In genomic region chr12:14387472-14387871, GRCh38 we compare ENCODE assay signal across 12 cellular contexts. TPM values are rescaled to one million over a fixed set of nuclear protein-coding genes. Genes with fewer than 3 reads are reported as not detected.
A peak's percentile ranks its signal among the peaks of the same experiment; 100 is the strongest.
DNase-seq lines count a peak whose midpoint lies in the region; ATAC-seq, FAIRE-seq and TF ChIP-seq lines count a peak whose summit lies in the region.
"Had no signal": no experiment of that assay in that cellular context is flagged by ENCODE, and none has a peak within 500 bp of the region (broad histone marks: within the 10 kb centered on the region; RNA-seq: fewer than 3 reads in every experiment).

No MANE protein-coding gene starts in this region.

- H3K36me3 Mint-ChIP-seq in activated T-helper 17 cell treated with anti-CD3 and anti-CD28 coated beads, Interleukin-2, amount 50 U/mL, for 72 hours (ENCODE audit: low read depth), result peaks cover 62% of the 10 kb centered on the region

- H3K4me3 ChIP-seq in HepG2 (replicated peaks in 1 of 3; ENCODE audit: insufficient read depth in 1 of 3, low read depth in 2 of 3, low read length in 3 of 3) (no peak overlapping the region), right lobe of liver (no peak overlapping the region), muscle layer of duodenum (ENCODE audit: low read depth in 1 of 2, low read length in 2 of 2) (peak overlapping the region in 1 of 2 donors; percentile 12), uterus (no peak overlapping the region)
- H3K4me3 ChIP-seq: prostate gland had no signal

- in situ Hi-C loops in HepG2 (cut with HindIII; ENCODE audit: extremely low pct_ligation_motif_present, low pct_unique_long_range_greater_than_20kb), result loop anchor here (5.0 kb wide), 1 partner anchor 130 kb away; no protein-coding TSS in a partner anchor

- peak overlapping the region; percentile 55; the same call in 1 of the 2 replicates for H3K4me2 ChIP-seq in HepG2 (ENCODE audit: low read depth, low read length)

- 95% methylated on average over 1 of the region's 1 CpG for WGBS in HepG2 (ENCODE audit: low lambda C conversion rate)
- 0% methylated on average over 1 of the region's 1 CpG for WGBS in right lobe of liver (ENCODE audit: insufficient coverage, low coverage, low lambda C conversion rate, missing lambda C conversion rate)

- H3K4me1 Mint-ChIP-seq in activated T-helper 17 cell treated with anti-CD3 and anti-CD28 coated beads, Interleukin-2, amount 50 U/mL, for 72 hours, result peaks cover 37% of the 10 kb centered on the region

- no peak for FAIRE-seq in HepG2 (lab: Jason Lieb, UNC)

- peak overlapping the region; percentile 99 for H3K4me3 Mint-ChIP-seq in activated T-helper 17 cell treated with anti-CD3 and anti-CD28 coated beads, Interleukin-2, amount 50 U/mL, for 72 hours

- H3K9me3 ChIP-seq in HepG2 (ENCODE audit: low read length) (no peaks in the 10 kb centered on the region), right lobe of liver (no peaks in the 10 kb centered on the region), muscle layer of duodenum (ENCODE audit: control insufficient read depth in 1 of 2, low read length in 2 of 2) (no peaks in the 10 kb centered on the region), uterus (no peaks in the 10 kb centered on the region)
- H3K9me3 ChIP-seq: prostate gland had no signal

- H3K4me1 ChIP-seq in HepG2 (ENCODE audit: insufficient read depth, low read length), result peaks cover 11% of the 10 kb centered on the region; the same call in 1 of the 2 replicates
- peaks cover 0 to 50% (median 5%) of the 10 kb centered on the region in 4 donors for H3K4me1 ChIP-seq in right lobe of liver
- peaks cover 5 to 28% of the 10 kb centered on the region in 2 donors for H3K4me1 ChIP-seq in muscle layer of duodenum (ENCODE audit: control insufficient read depth in 1 of 2, insufficient read depth in 2 of 2, low read length in 2 of 2)
- H3K4me1 ChIP-seq in uterus, result no peaks in the 10 kb centered on the region
- H3K4me1 ChIP-seq: prostate gland had no signal

- H3K9ac ChIP-seq in HepG2 (ENCODE audit: insufficient read depth, low read depth, low read length), result no peak overlapping the region

- TF ChIP-seq CTCF in HepG2 (CRISPR knock-in tag; IDR thresholded peaks at IDR 0.05) (no peak), right lobe of liver (IDR thresholded peaks at IDR 0.05) (no peak), uterus (IDR thresholded peaks at IDR 0.05) (no peak)

- no peaks in the 10 kb centered on the region for H3K9me3 Mint-ChIP-seq in activated T-helper 17 cell treated with anti-CD3 and anti-CD28 coated beads, Interleukin-2, amount 50 U/mL, for 72 hours

- peak overlapping the region; percentile 94 for H3K27ac Mint-ChIP-seq in activated T-helper 17 cell treated with anti-CD3 and anti-CD28 coated beads, Interleukin-2, amount 50 U/mL, for 72 hours

- no TSS peak for BruUV-seq in HepG2 (replicated peaks; lab: Mats Ljungman, UMichigan)

- DNase-seq in HepG2 (ENCODE audit: low spot score) (no peak), right lobe of liver (no peak), uterus (no peak), NCI-H2171 (lab: John Stamatoyannopoulos, UW) (no peak), NCI-H524 treated with DMSO at 0.1 percent for 48 hours (lab: John Stamatoyannopoulos, UW) (no peak)
- DNase-seq: activated CD4-positive, alpha-beta T cell treated with anti-CD3 and anti-CD28 coated beads for 48 hours; H7; MM.1S had no signal

- TF ChIP-seq RAD21 in HepG2 (CRISPR knock-in tag; IDR thresholded peaks at IDR 0.05), result no peak

- H3K27me3 ChIP-seq in HepG2 (ENCODE audit: control insufficient read depth in 1 of 2, insufficient read depth in 2 of 2, low read length in 2 of 2) (no peaks in the 10 kb centered on the region), right lobe of liver (no peaks in the 10 kb centered on the region), muscle layer of duodenum (ENCODE audit: low read depth, low read length) (no peaks in the 10 kb centered on the region), uterus (no peaks in the 10 kb centered on the region)

- H3K79me2 ChIP-seq in HepG2 (ENCODE audit: insufficient read depth, low read length), result peaks cover 19% of the 10 kb centered on the region

- intact Hi-C loops in HepG2 (cut with micrococcal nuclease; ENCODE audit: unreplicated experiment), result no loop called here
- intact Hi-C loops in right lobe of liver (cut with DNase I), result no loop called here
- intact Hi-C loops in uterus (cut with DNase I; ENCODE audit: low total_unique reads), result loop anchor here (5.0 kb wide), 1 partner anchor 130 kb away; no protein-coding TSS in a partner anchor

- H3K36me3 ChIP-seq in HepG2 (replicated peaks in 1 of 2; ENCODE audit: control insufficient read depth in 1 of 2, insufficient read depth in 2 of 2, low read length in 2 of 2) (no peaks in the 10 kb centered on the region), right lobe of liver (no peaks in the 10 kb centered on the region), muscle layer of duodenum (ENCODE audit: control insufficient read depth in 1 of 2, insufficient read depth in 2 of 2, low read length in 2 of 2) (no peaks in the 10 kb centered on the region), uterus (no peaks in the 10 kb centered on the region)
- H3K36me3 ChIP-seq: prostate gland had no signal

- POLR2A ChIA-PET in HepG2 (lab: Yijun Ruan, JAX), result no interaction called here

- no peak overlapping the region for H2AFZ ChIP-seq in HepG2 (ENCODE audit: low read length)

- CTCF ChIA-PET in HepG2 (lab: Yijun Ruan, JAX; ENCODE audit: low intra/inter-chr PET ratio, low total read pairs), result no interaction called here

- no peaks in the 10 kb centered on the region for H3K27me3 Mint-ChIP-seq in activated T-helper 17 cell treated with anti-CD3 and anti-CD28 coated beads, Interleukin-2, amount 50 U/mL, for 72 hours

- H4K20me1 ChIP-seq in HepG2 (ENCODE audit: insufficient read depth, low read length), result no peaks in the 10 kb centered on the region

- no peak for ATAC-seq in HepG2
- ATAC-seq in right lobe of liver, result no peak
- ATAC-seq in activated T-helper 17 cell treated with anti-CD3 and anti-CD28 coated beads, Interleukin-2, amount 50 U/mL, for 72 hours (replicated peaks), result no peak
- no peak for ATAC-seq in HG03025 (IDR thresholded peaks at IDR 0.05; ENCODE audit: low FRiP score, unreplicated experiment)

- no peak for TF ChIP-seq EP300 in HepG2 (IDR thresholded peaks at IDR 0.05; ENCODE audit: low read depth in 2 of 2, low read length in 2 of 2)
- no peak for TF ChIP-seq EP300 in HepG2 (CRISPR knock-in tag; IDR thresholded peaks at IDR 0.05; ENCODE audit: borderline replicate concordance)

- TF ChIP-seq POLR2A in HepG2 (IDR thresholded peaks at IDR 0.05; ENCODE audit: insufficient read depth in 1 of 2, low read depth in 2 of 2, low read length in 2 of 2) (no peak), right lobe of liver (IDR thresholded peaks at IDR 0.05) (no peak), uterus (IDR thresholded peaks at IDR 0.05) (no peak)

- H3K27ac ChIP-seq in HepG2 (ENCODE audit: extremely low read length, insufficient read depth, low read length), result no peak overlapping the region
- H3K27ac ChIP-seq in right lobe of liver, result peak overlapping the region in 1 of 3 donors; percentile 60
- peak overlapping the region; percentile 67 for H3K27ac ChIP-seq in muscle layer of duodenum (ENCODE audit: low read length)
- no peak overlapping the region for H3K27ac ChIP-seq in uterus
- H3K27ac ChIP-seq: prostate gland had no signal

TF ChIP-seq in HepG2, 621 proteins besides CTCF, POLR2A, EP300 and RAD21 (continues in another document):
- no peak for TF ChIP-seq NFE2L2 (IDR thresholded peaks at IDR 0.05; ENCODE audit: low read length)
- peak; percentile 85 for TF ChIP-seq MAFF (IDR thresholded peaks at IDR 0.05; ENCODE audit: low read depth, low read length)
- no peak for TF ChIP-seq ESRRA (CRISPR knock-in tag; IDR thresholded peaks at IDR 0.05; ENCODE audit: low read depth)
- TF ChIP-seq ZNF12 (CRISPR knock-in tag; IDR thresholded peaks at IDR 0.05), result no peak
- TF ChIP-seq MAFK (conservative IDR thresholded peaks at IDR 0.05 in 1 of 2, IDR thresholded peaks at IDR 0.05 in 1 of 2; ENCODE audit: low read length in 2 of 2), result peak; percentile 86 to 89
- TF ChIP-seq, protein P1, sequence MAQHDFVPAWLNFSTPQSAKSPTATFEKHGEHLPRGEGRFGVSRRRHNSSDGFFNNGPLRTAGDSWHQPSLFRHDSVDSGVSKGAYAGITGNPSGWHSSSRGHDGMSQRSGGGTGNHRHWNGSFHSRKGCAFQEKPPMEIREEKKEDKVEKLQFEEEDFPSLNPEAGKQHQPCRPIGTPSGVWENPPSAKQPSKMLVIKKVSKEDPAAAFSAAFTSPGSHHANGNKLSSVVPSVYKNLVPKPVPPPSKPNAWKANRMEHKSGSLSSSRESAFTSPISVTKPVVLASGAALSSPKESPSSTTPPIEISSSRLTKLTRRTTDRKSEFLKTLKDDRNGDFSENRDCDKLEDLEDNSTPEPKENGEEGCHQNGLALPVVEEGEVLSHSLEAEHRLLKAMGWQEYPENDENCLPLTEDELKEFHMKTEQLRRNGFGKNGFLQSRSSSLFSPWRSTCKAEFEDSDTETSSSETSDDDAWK (CRISPR knock-in tag; IDR thresholded peaks at IDR 0.05), result no peak

RNA-seq across cellular contexts. Expression of gene ATF7IP, which starts 22.0 kb away (rescaled TPM):
- 11.8 and 15.2 TPM in 2 replicates for total RNA-seq in HepG2 (2016; rRNA removed; fragmentation: Illumina TruSeq; extraction: Trizol)
- 13.2 and 15.0 TPM in 2 replicates for total RNA-seq in HepG2 (2016; cell fraction: cytosol; rRNA removed; fragmentation: Illumina TruSeq; extraction: Trizol; ENCODE audit: low read depth)
- 7.3 and 14.4 TPM in 2 replicates for total RNA-seq in HepG2 (2016; cell fraction: insoluble cytoplasmic fraction; rRNA removed; fragmentation: Illumina TruSeq; extraction: Trizol)
- 15.8 and 17.6 TPM in 2 replicates for total RNA-seq in HepG2 (2016; cell fraction: membrane; rRNA removed; fragmentation: Illumina TruSeq; extraction: Trizol)
- total RNA-seq in HepG2 (2016; cell fraction: nucleus; rRNA removed; fragmentation: Illumina TruSeq; extraction: Trizol), result 12.9 and 14.6 TPM in 2 replicates
- polyA plus RNA-seq in HepG2 (2011; rRNA removed), result 1.5 and 1.8 TPM in 2 replicates
- 0.78 and 0.96 TPM in 2 replicates for polyA plus RNA-seq in HepG2 (2011; cell fraction: cytosol; rRNA removed)
- polyA plus RNA-seq in HepG2 (2011; cell fraction: nucleus; rRNA removed), result 1.6 and 1.9 TPM in 2 replicates
- 1.4 and 4.3 TPM in 2 replicates for polyA plus RNA-seq in HepG2 (2012)
- 0.19 and 0.22 TPM in 2 replicates for polyA plus RNA-seq in HepG2 (2016; cell fraction: cytosol; fragmentation: Illumina TruSeq; extraction: Trizol; ENCODE audit: low read depth)
- polyA plus RNA-seq in HepG2 (2016; cell fraction: insoluble cytoplasmic fraction; fragmentation: Illumina TruSeq; extraction: Trizol; ENCODE audit: low read depth), result 5.7 and 6.5 TPM in 2 replicates
- polyA plus RNA-seq in HepG2 (2016; cell fraction: membrane; fragmentation: Illumina TruSeq; extraction: Trizol; ENCODE audit: low read depth), result 0.56 and 0.68 TPM in 2 replicates
- 3.9 and 4.7 TPM in 2 replicates for polyA plus RNA-seq in HepG2 (2016; cell fraction: nucleus; fragmentation: Illumina TruSeq; extraction: Trizol; ENCODE audit: insufficient read depth, low read depth)
- 12.7 and 41.4 TPM in 2 replicates for polyA minus RNA-seq in HepG2 (2011; rRNA and poly(A)+ RNA removed; ENCODE audit: low replicate concordance)
- 4.7 TPM in 2 replicates for polyA minus RNA-seq in HepG2 (2011; cell fraction: cytosol; rRNA and poly(A)+ RNA removed)
- polyA minus RNA-seq in HepG2 (2011; cell fraction: nucleus; rRNA and poly(A)+ RNA removed), result 15.3 and 17.4 TPM in 2 replicates
- total RNA-seq in right lobe of liver, result 10 to 100 TPM; 17.5 to 33.6 (median 27.4) TPM
- 100 to 1,000 TPM in 1 of 2 donors, 10 to 100 TPM in 1; 72.8 to 122 TPM for total RNA-seq in activated T-helper 17 cell treated with anti-CD3 and anti-CD28 coated beads, Interleukin-2, amount 50 U/mL, for 72 hours
- 100 to 1,000 TPM in 1 of 4 donors, 10 to 100 TPM in 3; 39.5 to 102 (median 65.6) TPM for total RNA-seq in uterus
